In the genomic region with DNA sequence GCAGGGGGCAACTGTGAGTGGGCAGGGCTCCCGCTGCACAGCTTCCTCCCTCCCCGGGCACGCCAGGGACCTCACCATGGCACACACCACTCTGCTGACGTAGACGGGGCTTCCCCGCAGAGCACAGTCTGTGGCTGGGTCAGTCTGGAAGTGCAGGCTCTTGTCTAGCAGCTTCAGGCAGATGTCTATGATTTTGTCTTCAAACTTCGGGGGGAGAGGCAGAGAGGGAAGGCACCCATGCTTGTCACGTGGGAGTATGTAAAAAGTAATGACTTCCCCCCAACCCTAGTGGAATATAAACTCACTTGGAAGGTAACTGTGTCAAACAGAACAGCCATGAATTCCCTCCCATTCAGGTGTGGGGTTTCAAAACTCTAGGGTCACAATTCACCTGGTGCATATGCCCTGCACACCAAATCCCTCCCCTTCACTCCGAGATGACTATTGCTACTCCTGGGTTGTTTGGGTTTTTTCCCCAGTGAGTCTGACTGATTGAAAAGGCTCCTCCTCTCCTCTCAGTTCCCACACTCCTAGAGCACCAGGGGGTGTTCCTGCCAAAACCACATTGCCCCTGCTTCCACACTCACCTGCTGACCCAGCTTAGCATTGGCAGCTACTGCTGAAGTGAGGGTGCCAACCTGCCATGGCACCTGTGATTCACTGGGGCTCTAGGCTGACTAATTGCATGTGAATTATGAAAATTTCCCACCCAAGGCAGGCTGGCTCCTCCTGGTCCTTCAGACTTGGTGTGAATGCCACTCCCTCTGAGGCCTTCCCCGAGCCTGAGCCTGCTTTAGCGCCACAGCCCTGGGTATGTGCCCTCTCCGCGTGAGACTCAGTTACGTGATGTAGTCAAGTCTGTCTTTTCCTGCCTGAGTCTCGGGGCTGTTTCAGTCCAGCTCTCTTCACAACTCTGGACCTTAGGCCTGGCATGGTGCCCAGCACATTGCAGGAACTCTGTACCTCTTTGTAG, we compare ENCODE assay signal across 8 cellular contexts. TPM values are rescaled to one million over a fixed set of nuclear protein-coding genes. Genes with fewer than 3 reads are reported as not detected.
A peak's percentile ranks its signal among the peaks of the same experiment; 100 is the strongest.
DNase-seq lines count a peak whose midpoint lies in the region; ATAC-seq, FAIRE-seq and TF ChIP-seq lines count a peak whose summit lies in the region.
"Had no signal": no experiment of that assay in that cellular context is flagged by ENCODE, and none has a peak within 500 bp of the region (broad histone marks: within the 10 kb centered on the region; RNA-seq: fewer than 3 reads in every experiment).

No MANE protein-coding gene starts in this region.

- in situ Hi-C loops in HepG2 (cut with HindIII; ENCODE audit: extremely low pct_ligation_motif_present, low pct_unique_long_range_greater_than_20kb) = no loop called here

- no peak for DNase-seq in activated T-cell treated with anti-CD3 and anti-CD28 coated beads, Interleukin-2, amount 50 U/mL, for 24 hours
- DNase-seq in HepG2 (ENCODE audit: low spot score) (no peak), epidermal melanocyte (ENCODE audit: insufficient read length, low spot score) (no peak), T1000 (lab: John Stamatoyannopoulos, UW) (no peak), AG20443 (ENCODE audit: low spot score) (no peak)

- FAIRE-seq in HepG2 (lab: Jason Lieb, UNC) = no peak

- peaks cover 38% of the 10 kb centered on the region for H3K4me1 Mint-ChIP-seq in activated T-cell treated with anti-CD3 and anti-CD28 coated beads, Interleukin-2, amount 50 U/mL, for 24 hours (ENCODE audit: low read depth)

- H3K27me3 ChIP-seq in HepG2 (ENCODE audit: control insufficient read depth in 1 of 2, insufficient read depth in 2 of 2, low read length in 2 of 2) = peaks cover 2 to 8% of the 10 kb centered on the region in 2 experiments; a peak in 3 of 5 replicates

- intact Hi-C loops in HepG2 (cut with micrococcal nuclease; ENCODE audit: unreplicated experiment) = no loop called here

- H3K27ac ChIP-seq in HepG2 (ENCODE audit: extremely low read length, insufficient read depth, low read length) = no peak overlapping the region
- H3K27ac ChIP-seq: heart right ventricle had no signal

- H3K9me3 ChIP-seq in HepG2 (ENCODE audit: low read length) = no peaks in the 10 kb centered on the region
- H3K9me3 ChIP-seq: heart right ventricle had no signal

- no peaks in the 10 kb centered on the region for H3K36me3 Mint-ChIP-seq in activated T-cell treated with anti-CD3 and anti-CD28 coated beads, Interleukin-2, amount 50 U/mL, for 24 hours (ENCODE audit: low read depth)

- TF ChIP-seq POLR2A in HepG2 (IDR thresholded peaks at IDR 0.05; ENCODE audit: insufficient read depth in 1 of 2, low read depth in 2 of 2, low read length in 2 of 2) = no peak

- no peaks in the 10 kb centered on the region for H3K4me1 ChIP-seq in HepG2 (ENCODE audit: insufficient read depth, low read length)

- no TSS peak for BruUV-seq in HepG2 (replicated peaks; lab: Mats Ljungman, UMichigan)

- no peak overlapping the region for H2AFZ ChIP-seq in HepG2 (ENCODE audit: low read length)

- no peaks in the 10 kb centered on the region for H3K9me3 Mint-ChIP-seq in activated T-cell treated with anti-CD3 and anti-CD28 coated beads, Interleukin-2, amount 50 U/mL, for 24 hours

- peak; percentile 41 for ATAC-seq in GM19035 (IDR thresholded peaks at IDR 0.05; ENCODE audit: unreplicated experiment)
- ATAC-seq in HG02973 (IDR thresholded peaks at IDR 0.05; ENCODE audit: unreplicated experiment) = peak; percentile 43
- ATAC-seq in HepG2 = peak; percentile 44

- WGBS in HepG2 (ENCODE audit: low lambda C conversion rate) = 17% methylated on average over 4 of the region's 15 CpGs

- POLR2A ChIA-PET in HepG2 (lab: Yijun Ruan, JAX) = no interaction called here

- H3K27ac Mint-ChIP-seq in activated T-cell treated with anti-CD3 and anti-CD28 coated beads, Interleukin-2, amount 50 U/mL, for 24 hours = peak overlapping the region; percentile 31

- no peak for TF ChIP-seq CTCF in HepG2 (CRISPR knock-in tag; IDR thresholded peaks at IDR 0.05)

- no peaks in the 10 kb centered on the region for H3K79me2 ChIP-seq in HepG2 (ENCODE audit: insufficient read depth, low read length)

- no peak for TF ChIP-seq RAD21 in HepG2 (CRISPR knock-in tag; IDR thresholded peaks at IDR 0.05)

- H3K27me3 Mint-ChIP-seq in activated T-cell treated with anti-CD3 and anti-CD28 coated beads, Interleukin-2, amount 50 U/mL, for 24 hours = peaks cover 18% of the 10 kb centered on the region

- H3K4me2 ChIP-seq in HepG2 (ENCODE audit: low read depth, low read length) = no peak overlapping the region; the same call in 1 of the 2 replicates

- H4K20me1 ChIP-seq in HepG2 (ENCODE audit: insufficient read depth, low read length) = no peaks in the 10 kb centered on the region

- H3K4me3 ChIP-seq in HepG2 (replicated peaks in 1 of 3; ENCODE audit: insufficient read depth in 1 of 3, low read depth in 2 of 3, low read length in 3 of 3) = no peak overlapping the region
- H3K4me3 ChIP-seq: heart right ventricle had no signal

- H3K4me3 Mint-ChIP-seq in activated T-cell treated with anti-CD3 and anti-CD28 coated beads, Interleukin-2, amount 50 U/mL, for 24 hours = no peak overlapping the region

- no peak overlapping the region for H3K9ac ChIP-seq in HepG2 (ENCODE audit: insufficient read depth, low read depth, low read length)

- no peak for TF ChIP-seq EP300 in HepG2 (IDR thresholded peaks at IDR 0.05; ENCODE audit: low read depth in 2 of 2, low read length in 2 of 2)
- TF ChIP-seq EP300 in HepG2 (CRISPR knock-in tag; IDR thresholded peaks at IDR 0.05; ENCODE audit: borderline replicate concordance) = no peak

- CTCF ChIA-PET in HepG2 (lab: Yijun Ruan, JAX; ENCODE audit: low intra/inter-chr PET ratio, low total read pairs) = no interaction called here

- H3K36me3 ChIP-seq in HepG2 (replicated peaks in 1 of 2; ENCODE audit: control insufficient read depth in 1 of 2, insufficient read depth in 2 of 2, low read length in 2 of 2) = no peaks in the 10 kb centered on the region
- H3K36me3 ChIP-seq: heart right ventricle had no signal

RNA-seq across cellular contexts. Expression of gene TGM5, which starts 13.0 kb away (rescaled TPM):
- 0.18 and 0.22 TPM in 2 replicates for total RNA-seq in HepG2 (2016; rRNA removed; fragmentation: Illumina TruSeq; extraction: Trizol)
- total RNA-seq in HepG2 (2016; cell fraction: cytosol; rRNA removed; fragmentation: Illumina TruSeq; extraction: Trizol; ENCODE audit: low read depth) = not detected in 2 replicates
- 0.22 and 0.30 TPM in 2 replicates for total RNA-seq in HepG2 (2016; cell fraction: insoluble cytoplasmic fraction; rRNA removed; fragmentation: Illumina TruSeq; extraction: Trizol)
- total RNA-seq in HepG2 (2016; cell fraction: membrane; rRNA removed; fragmentation: Illumina TruSeq; extraction: Trizol) = 0.09 and 0.14 TPM in 2 replicates
- total RNA-seq in HepG2 (2016; cell fraction: nucleus; rRNA removed; fragmentation: Illumina TruSeq; extraction: Trizol) = 0.16 TPM in 1 of 2 replicates, not detected in the other
- polyA plus RNA-seq in HepG2 (2011; rRNA removed) = 0.55 and 0.65 TPM in 2 replicates
- polyA plus RNA-seq in HepG2 (2011; cell fraction: cytosol; rRNA removed) = 0.38 and 0.54 TPM in 2 replicates
- 1.7 and 1.9 TPM in 2 replicates for polyA plus RNA-seq in HepG2 (2011; cell fraction: nucleus; rRNA removed)
- 0.08 TPM in 1 of 2 replicates, not detected in the other for polyA plus RNA-seq in HepG2 (2012)
- 0.05 and 0.09 TPM in 2 replicates for polyA plus RNA-seq in HepG2 (2016; cell fraction: cytosol; fragmentation: Illumina TruSeq; extraction: Trizol; ENCODE audit: low read depth)
- polyA plus RNA-seq in HepG2 (2016; cell fraction: insoluble cytoplasmic fraction; fragmentation: Illumina TruSeq; extraction: Trizol; ENCODE audit: low read depth) = 0.13 and 0.21 TPM in 2 replicates
- polyA plus RNA-seq in HepG2 (2016; cell fraction: membrane; fragmentation: Illumina TruSeq; extraction: Trizol; ENCODE audit: low read depth) = 0.18 and 0.22 TPM in 2 replicates
- polyA plus RNA-seq in HepG2 (2016; cell fraction: nucleus; fragmentation: Illumina TruSeq; extraction: Trizol; ENCODE audit: insufficient read depth, low read depth) = 0.40 and 0.59 TPM in 2 replicates
- polyA minus RNA-seq in HepG2 (2011; rRNA and poly(A)+ RNA removed; ENCODE audit: low replicate concordance) = 0.56 TPM in 1 of 2 replicates, not detected in the other
- not detected in 2 replicates for polyA minus RNA-seq in HepG2 (2011; cell fraction: cytosol; rRNA and poly(A)+ RNA removed)
- polyA minus RNA-seq in HepG2 (2011; cell fraction: nucleus; rRNA and poly(A)+ RNA removed) = 0.39 and 0.50 TPM in 2 replicates
- total RNA-seq: heart right ventricle had no signal

RNA-seq across cellular contexts. Expression of gene EPB42, which starts 32.9 kb away (rescaled TPM):
- total RNA-seq in HepG2 (2016; rRNA removed; fragmentation: Illumina TruSeq; extraction: Trizol) = not detected in 2 replicates
- not detected in 2 replicates for total RNA-seq in HepG2 (2016; cell fraction: cytosol; rRNA removed; fragmentation: Illumina TruSeq; extraction: Trizol; ENCODE audit: low read depth)
- not detected in 2 replicates for total RNA-seq in HepG2 (2016; cell fraction: insoluble cytoplasmic fraction; rRNA removed; fragmentation: Illumina TruSeq; extraction: Trizol)
- not detected in 2 replicates for total RNA-seq in HepG2 (2016; cell fraction: membrane; rRNA removed; fragmentation: Illumina TruSeq; extraction: Trizol)
- not detected in 2 replicates for total RNA-seq in HepG2 (2016; cell fraction: nucleus; rRNA removed; fragmentation: Illumina TruSeq; extraction: Trizol)
- not detected in 2 replicates for polyA plus RNA-seq in HepG2 (2011; rRNA removed)
- not detected in 2 replicates for polyA plus RNA-seq in HepG2 (2011; cell fraction: cytosol; rRNA removed)
- polyA plus RNA-seq in HepG2 (2011; cell fraction: nucleus; rRNA removed) = not detected in 2 replicates
- polyA plus RNA-seq in HepG2 (2012) = not detected in 2 replicates
- polyA plus RNA-seq in HepG2 (2016; cell fraction: cytosol; fragmentation: Illumina TruSeq; extraction: Trizol; ENCODE audit: low read depth) = not detected in 2 replicates
- polyA plus RNA-seq in HepG2 (2016; cell fraction: insoluble cytoplasmic fraction; fragmentation: Illumina TruSeq; extraction: Trizol; ENCODE audit: low read depth) = not detected in 2 replicates
- polyA plus RNA-seq in HepG2 (2016; cell fraction: membrane; fragmentation: Illumina TruSeq; extraction: Trizol; ENCODE audit: low read depth) = not detected in 2 replicates
- not detected in 2 replicates for polyA plus RNA-seq in HepG2 (2016; cell fraction: nucleus; fragmentation: Illumina TruSeq; extraction: Trizol; ENCODE audit: insufficient read depth, low read depth)
- not detected in 2 replicates for polyA minus RNA-seq in HepG2 (2011; rRNA and poly(A)+ RNA removed; ENCODE audit: low replicate concordance)
- not detected in 2 replicates for polyA minus RNA-seq in HepG2 (2011; cell fraction: cytosol; rRNA and poly(A)+ RNA removed)
- polyA minus RNA-seq in HepG2 (2011; cell fraction: nucleus; rRNA and poly(A)+ RNA removed) = not detected in 2 replicates

RNA-seq across cellular contexts. Expression of gene TGM7, which starts 48.3 kb away (rescaled TPM):
- total RNA-seq in HepG2 (2016; rRNA removed; fragmentation: Illumina TruSeq; extraction: Trizol) = not detected in 2 replicates
- not detected in 2 replicates for total RNA-seq in HepG2 (2016; cell fraction: cytosol; rRNA removed; fragmentation: Illumina TruSeq; extraction: Trizol; ENCODE audit: low read depth)
- total RNA-seq in HepG2 (2016; cell fraction: insoluble cytoplasmic fraction; rRNA removed; fragmentation: Illumina TruSeq; extraction: Trizol) = not detected in 2 replicates
- not detected in 2 replicates for total RNA-seq in HepG2 (2016; cell fraction: membrane; rRNA removed; fragmentation: Illumina TruSeq; extraction: Trizol)
- total RNA-seq in HepG2 (2016; cell fraction: nucleus; rRNA removed; fragmentation: Illumina TruSeq; extraction: Trizol) = not detected in 2 replicates
- polyA plus RNA-seq in HepG2 (2011; rRNA removed) = not detected in 2 replicates
- not detected in 2 replicates for polyA plus RNA-seq in HepG2 (2011; cell fraction: cytosol; rRNA removed)
- not detected in 2 replicates for polyA plus RNA-seq in HepG2 (2011; cell fraction: nucleus; rRNA removed)
- polyA plus RNA-seq in HepG2 (2012) = not detected in 2 replicates
- not detected in 2 replicates for polyA plus RNA-seq in HepG2 (2016; cell fraction: cytosol; fragmentation: Illumina TruSeq; extraction: Trizol; ENCODE audit: low read depth)
- not detected in 2 replicates for polyA plus RNA-seq in HepG2 (2016; cell fraction: insoluble cytoplasmic fraction; fragmentation: Illumina TruSeq; extraction: Trizol; ENCODE audit: low read depth)
- polyA plus RNA-seq in HepG2 (2016; cell fraction: membrane; fragmentation: Illumina TruSeq; extraction: Trizol; ENCODE audit: low read depth) = not detected in 2 replicates
- polyA plus RNA-seq in HepG2 (2016; cell fraction: nucleus; fragmentation: Illumina TruSeq; extraction: Trizol; ENCODE audit: insufficient read depth, low read depth) = not detected in 2 replicates
- polyA minus RNA-seq in HepG2 (2011; rRNA and poly(A)+ RNA removed; ENCODE audit: low replicate concordance) = not detected in 2 replicates
- not detected in 2 replicates for polyA minus RNA-seq in HepG2 (2011; cell fraction: cytosol; rRNA and poly(A)+ RNA removed)
- not detected in 2 replicates for polyA minus RNA-seq in HepG2 (2011; cell fraction: nucleus; rRNA and poly(A)+ RNA removed)
- total RNA-seq: heart right ventricle had no signal
- polyA plus RNA-seq: heart right ventricle had no signal
